ENCODE assay signal across 30 cellular contexts in genomic region chr19:3316132-3316648, GRCh38.
"Had no signal": no experiment of that assay in that cellular context is flagged by ENCODE, and none has a peak within 500 bp of the region (broad histone marks: within the 10 kb centered on the region; RNA-seq: fewer than 3 reads in every experiment).

No MANE protein-coding gene starts in this region.

- H3K27ac ChIP-seq: coronary artery, esophagus squamous epithelium, heart right ventricle, left ventricle myocardium inferior, lower lobe of right lung, neutrophil, pancreas, suprapubic skin, transverse colon, vagina had no signal

- H3K27ac Mint-ChIP-seq: nephron progenitor cell; stimulated activated naive CD8-positive, alpha-beta T cell treated with anti-CD3 and anti-CD28 coated beads, Interleukin-15, amount 100 ng/mL, for 72 hours had no signal

- H3K4me2 ChIP-seq: smooth muscle cell had no signal

- H3K27me3 ChIP-seq: vagina had no signal

- H3K4me3 ChIP-seq: coronary artery, esophagus squamous epithelium, heart right ventricle, left ventricle myocardium inferior, lower lobe of right lung, pancreas, smooth muscle cell, suprapubic skin, transverse colon, vagina had no signal

- FAIRE-seq: endometrium, islet of Langerhans, pancreas had no signal

- H3K9me3 Mint-ChIP-seq: naive thymus-derived CD8-positive, alpha-beta T cell; nephron progenitor cell; stimulated activated naive CD8-positive, alpha-beta T cell treated with anti-CD3 and anti-CD28 coated beads, Interleukin-15, amount 100 ng/mL, for 72 hours had no signal

- H3K4me3 Mint-ChIP-seq: naive thymus-derived CD8-positive, alpha-beta T cell; nephron progenitor cell; stimulated activated naive CD8-positive, alpha-beta T cell treated with anti-CD3 and anti-CD28 coated beads, Interleukin-15, amount 100 ng/mL, for 72 hours had no signal

- ATAC-seq: left colon; lower lobe of right lung; naive thymus-derived CD8-positive, alpha-beta T cell; pancreas; sciatic nerve; stimulated activated naive CD8-positive, alpha-beta T cell treated with anti-CD3 and anti-CD28 coated beads, Interleukin-15, amount 100 ng/mL, for 72 hours had no signal

- H3K4me1 Mint-ChIP-seq: nephron progenitor cell; stimulated activated naive CD8-positive, alpha-beta T cell treated with anti-CD3 and anti-CD28 coated beads, Interleukin-15, amount 100 ng/mL, for 72 hours had no signal

- H3K9me3 ChIP-seq: esophagus squamous epithelium, heart right ventricle, left ventricle myocardium inferior, lower lobe of right lung, neutrophil, pancreas, suprapubic skin, transverse colon, vagina had no signal

- H3K36me3 Mint-ChIP-seq: naive thymus-derived CD8-positive, alpha-beta T cell had no signal

- H3K4me1 ChIP-seq: esophagus squamous epithelium, heart right ventricle, left ventricle myocardium inferior, lower lobe of right lung, pancreas, suprapubic skin, transverse colon, vagina had no signal

- H3K36me3 ChIP-seq: esophagus squamous epithelium, heart right ventricle, left ventricle myocardium inferior, lower lobe of right lung, neutrophil, pancreas, suprapubic skin, transverse colon, vagina had no signal

- DNase-seq: dermis blood vessel endothelial cell; effector memory CD4-positive, alpha-beta T cell; erythroblast; esophagus squamous epithelium; foreskin melanocyte; glutamatergic neuron; heart right ventricle; hippocampal formation; kidney glomerular epithelial cell; left colon; left ventricle myocardium inferior; lower lobe of right lung; naive thymus-derived CD8-positive, alpha-beta T cell; nephron progenitor cell; stimulated activated CD4-positive, alpha-beta T cell treated with anti-CD3 and anti-CD28 coated beads, Interleukin-12 subunit alpha, Interleukin-12 subunit beta, amount 100 ng/mL, for 4 hours; stimulated activated CD4-positive, alpha-beta T cell treated with anti-CD3 and anti-CD28 coated beads, Interleukin-1b, Interleukin-23, amount 100 ng/mL, for 48 hours; stimulated activated CD4-positive, alpha-beta T cell treated with anti-CD3 and anti-CD28 coated beads, Interleukin-4, amount 100 ng/mL, for 1 hour; stimulated activated CD8-positive, alpha-beta memory T cell treated with anti-CD3 and anti-CD28 coated beads, Interleukin-4, amount 100 ng/mL, for 48 hours; stimulated activated naive CD4-positive, alpha-beta T cell; stimulated activated naive CD8-positive, alpha-beta T cell treated with anti-CD3 and anti-CD28 coated beads, Interleukin-15, amount 100 ng/mL, for 72 hours; transverse colon had no signal
